21 cellular contexts compared by ENCODE assay signal in the genomic region with DNA sequence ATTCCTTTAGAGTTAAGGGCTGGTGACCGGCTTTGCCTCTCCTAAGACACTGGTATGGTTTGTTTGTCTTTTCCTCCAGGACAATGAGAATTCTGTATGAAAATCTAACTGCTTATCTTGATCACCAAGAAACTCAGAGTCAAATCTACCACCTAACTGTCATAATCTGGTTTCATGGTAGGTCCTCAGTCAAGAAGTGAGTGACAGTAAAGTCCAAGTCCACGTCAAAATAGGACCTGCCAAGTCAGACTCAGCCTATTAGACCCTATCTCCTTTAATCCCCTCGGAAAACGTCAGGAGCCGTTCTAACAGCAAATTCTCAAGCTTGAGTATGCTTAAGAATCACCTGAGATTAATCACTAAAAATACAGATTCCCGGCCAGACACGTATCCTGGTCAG. TPM values are rescaled to one million over a fixed set of nuclear protein-coding genes. Genes with fewer than 3 reads are reported as not detected.
"Had no signal": no experiment of that assay in that cellular context is flagged by ENCODE, and none has a peak within 500 bp of the region (broad histone marks: within the 10 kb centered on the region; RNA-seq: fewer than 3 reads in every experiment).

No MANE protein-coding gene starts in this region.

- H3K27me3 ChIP-seq: dorsolateral prefrontal cortex, esophagus squamous epithelium, gastrocnemius medialis, ovary, SJCRH30, upper lobe of left lung had no signal

- H3K9me3 Mint-ChIP-seq: endodermal cell; natural killer cell treated with Interleukin-12 subunit alpha and Interleukin-12 subunit beta and Interleukin-15 and Interleukin-18, amount 100 ng/mL, for 72 hours had no signal

- H3K4me3 ChIP-seq: dorsolateral prefrontal cortex, esophagus squamous epithelium, gastrocnemius medialis, left ventricle myocardium inferior, ovary, prostate gland, SJCRH30, upper lobe of left lung had no signal

- DNase-seq: activated naive CD4-positive, alpha-beta T cell treated with Interleukin-2 at 50 U/mL for 16 hours; activated T-cell treated with anti-CD3 and anti-CD28 coated beads for 4 hours; dorsolateral prefrontal cortex; endodermal cell; esophagus squamous epithelium; gastrocnemius medialis; hippocampal formation; left ventricle myocardium inferior; ovary; SJCRH30; stimulated activated CD4-positive, alpha-beta T cell treated with anti-CD3 and anti-CD28 coated beads, Interleukin-2, amount 100 ng/mL, for 48 hours; stimulated activated CD8-positive, alpha-beta memory T cell treated with anti-CD3 and anti-CD28 coated beads, Interleukin-4, amount 100 ng/mL, for 48 hours; T1000; upper lobe of left lung had no signal

- H3K36me3 ChIP-seq: esophagus squamous epithelium, gastrocnemius medialis, left ventricle myocardium inferior, neutrophil, ovary, prostate gland, SJCRH30, upper lobe of left lung had no signal

- ATAC-seq: gastrocnemius medialis had no signal

- H3K9me3 ChIP-seq: esophagus squamous epithelium, gastrocnemius medialis, left ventricle myocardium inferior, neutrophil, ovary, prostate gland, SJCRH30, upper lobe of left lung had no signal

- H3K4me3 Mint-ChIP-seq: activated T-helper 1 cell treated with anti-CD3 and anti-CD28 coated beads, Interleukin-12 subunit alpha, Interleukin-12 subunit beta, Interleukin-2, Interleukin-4 antibody, amounts not matched to agents 30 ng/mL and 10 ng/mL and 1 ng/mL, durations not matched to agents 14 hours and 24 hours and 36 hours; endodermal cell had no signal

- H3K27ac Mint-ChIP-seq: activated T-helper 1 cell treated with anti-CD3 and anti-CD28 coated beads, Interleukin-12 subunit alpha, Interleukin-12 subunit beta, Interleukin-2, Interleukin-4 antibody, amounts not matched to agents 30 ng/mL and 10 ng/mL and 1 ng/mL, durations not matched to agents 14 hours and 24 hours and 36 hours; endodermal cell had no signal

- H3K27ac ChIP-seq: dorsolateral prefrontal cortex, esophagus squamous epithelium, gastrocnemius medialis, left ventricle myocardium inferior, neutrophil, ovary, prostate gland, SJCRH30, upper lobe of left lung had no signal

RNA-seq across cellular contexts. Expression of gene C7orf33, which starts 37.4 kb away (rescaled TPM):
- total RNA-seq: activated T-helper 1 cell treated with anti-CD3 and anti-CD28 coated beads, Interleukin-12 subunit alpha, Interleukin-12 subunit beta, Interleukin-2, Interleukin-4 antibody, amounts not matched to agents 30 ng/mL and 10 ng/mL and 1 ng/mL, durations not matched to agents 14 hours and 24 hours and 36 hours; astrocyte; dorsolateral prefrontal cortex; endodermal cell; esophagus squamous epithelium; gastrocnemius medialis; left ventricle myocardium inferior; lung microvascular endothelial cell; natural killer cell treated with Interleukin-12 subunit alpha and Interleukin-12 subunit beta and Interleukin-15 and Interleukin-18, amount 100 ng/mL, for 72 hours; ovary; prostate gland; subcutaneous adipose tissue; upper lobe of left lung had no signal
